ENCODE assay signal across 8 cellular contexts in genomic region chr11:842370-843002, GRCh38. TPM values are rescaled to one million over a fixed set of nuclear protein-coding genes. Genes with fewer than 3 reads are reported as not detected.
DNase-seq lines count a peak whose midpoint lies in the region; ATAC-seq and TF ChIP-seq lines count a peak whose summit lies in the region.

TSS of gene POLR2L (minus strand) at chr11:842529. CDS start at chr11:842508, 21 bp downstream.
TSS of gene TSPAN4 (plus strand) at chr11:842852. CDS start at chr11:850305, 7,453 bp downstream.

- H3K9ac ChIP-seq in KMS-11 = peak within 1 kb of the TSS; percentile 94
- peak within 1 kb of the TSS; percentile 100 for H3K9ac ChIP-seq in neural progenitor cell
- H3K9ac ChIP-seq in stomach smooth muscle (ENCODE audit: low read length in 2 of 2) = peak within 1 kb of the TSS; percentile 78 to 84

- H3K9me2 ChIP-seq in DOHH2 (replicated peaks; ENCODE audit: control insufficient read depth, low read length) = no peaks in the 10 kb centered on the region

- H3K4me1 Mint-ChIP-seq in neural progenitor cell = peaks cover 33% of the 10 kb centered on the region

- peak within 1 kb of the TSS; percentile 79 for H3K27ac Mint-ChIP-seq in neural progenitor cell

- H3K9me3 Mint-ChIP-seq in neural progenitor cell = no peaks in the 10 kb centered on the region

- H3K79me2 ChIP-seq in DOHH2 (ENCODE audit: control insufficient read depth, low read length) = peaks cover 25% of the 10 kb centered on the region
- peaks cover 17% of the 10 kb centered on the region for H3K79me2 ChIP-seq in KMS-11 (ENCODE audit: insufficient read depth, low read depth)
- H3K79me2 ChIP-seq in neural progenitor cell (ENCODE audit: low read depth) = peaks cover 23% of the 10 kb centered on the region

- TF ChIP-seq CTCF in DOHH2 (IDR thresholded peaks at IDR 0.05; ENCODE audit: low read depth, low read length, poor library complexity, severe bottlenecking) (no peak), KMS-11 (conservative IDR thresholded peaks at IDR 0.05; ENCODE audit: low read depth, low read length) (no peak), foreskin keratinocyte (conservative IDR thresholded peaks at IDR 0.05) (peak; percentile 3), neural progenitor cell (IDR thresholded peaks at IDR 0.05) (no peak)

- H3K27me3 Mint-ChIP-seq in neural progenitor cell (ENCODE audit: insufficient read depth, low read depth) = peaks cover 11% of the 10 kb centered on the region

- H2AFZ ChIP-seq in KMS-11 (ENCODE audit: low read depth) (peak within 1 kb of the TSS; percentile 71), neural progenitor cell (replicated peaks) (peak within 1 kb of the TSS; percentile 94)

- ATAC-seq in GM21717 (IDR thresholded peaks at IDR 0.05; ENCODE audit: unreplicated experiment) (peak; percentile 40), foreskin keratinocyte (peak; percentile 29)

- H3F3A ChIP-seq in DOHH2 (ENCODE audit: control insufficient read depth, insufficient read depth) (no peaks in the 10 kb centered on the region), neural progenitor cell (ENCODE audit: low read depth) (peaks cover 45% of the 10 kb centered on the region)

- no peaks in the 10 kb centered on the region for H3K9me3 ChIP-seq in DOHH2 (ENCODE audit: control insufficient read depth, insufficient read depth, low read length)
- H3K9me3 ChIP-seq in SJSA1 (replicated peaks) = no peaks in the 10 kb centered on the region
- H3K9me3 ChIP-seq in neural progenitor cell (ENCODE audit: low read depth) = no peaks in the 10 kb centered on the region
- H3K9me3 ChIP-seq in stomach smooth muscle (ENCODE audit: control insufficient read depth in 2 of 2, low read length in 2 of 2) = no peaks in the 10 kb centered on the region

- H3K4me3 Mint-ChIP-seq in neural progenitor cell = peak within 1 kb of the TSS; percentile 90

- peaks cover 14% of the 10 kb centered on the region for H3K27me3 ChIP-seq in DOHH2 (ENCODE audit: control insufficient read depth, low read length)
- H3K27me3 ChIP-seq in KMS-11 (ENCODE audit: insufficient read depth, low read depth) = peaks cover 6% of the 10 kb centered on the region; the same call in 1 of the 2 replicates
- no peaks in the 10 kb centered on the region for H3K27me3 ChIP-seq in SJSA1 (replicated peaks)
- H3K27me3 ChIP-seq in foreskin keratinocyte = no peaks in the 10 kb centered on the region
- peaks cover 9% of the 10 kb centered on the region for H3K27me3 ChIP-seq in neural progenitor cell
- no peaks in the 10 kb centered on the region for H3K27me3 ChIP-seq in stomach smooth muscle (ENCODE audit: control insufficient read depth in 1 of 2, insufficient read depth in 2 of 2, low read length in 2 of 2)

- H3K27ac ChIP-seq in DOHH2 (ENCODE audit: low read depth, low read length) (peak within 1 kb of the TSS; percentile 61), KMS-11 (peak within 1 kb of the TSS; percentile 82), SJSA1 (peak within 1 kb of the TSS; percentile 100), foreskin keratinocyte (peak within 1 kb of the TSS; percentile 99), neural progenitor cell (peak within 1 kb of the TSS; percentile 99), stomach smooth muscle (ENCODE audit: low read length) (peak within 1 kb of the TSS; percentile 89)

- H4K20me1 ChIP-seq in DOHH2 (ENCODE audit: control insufficient read depth, insufficient read depth, low read depth, low read length) (peaks cover 14% of the 10 kb centered on the region), KMS-11 (ENCODE audit: insufficient read depth) (0 out of 2 replicates have a peak, but pooled peaks cover 6% of the 10 kb centered on the region), neural progenitor cell (ENCODE audit: low read depth) (peaks cover 41% of the 10 kb centered on the region)

- peak within 1 kb of the TSS; percentile 92 for H3K4me3 ChIP-seq in DOHH2 (ENCODE audit: low read length)
- no peak within 1 kb of the TSS for H3K4me3 ChIP-seq in KMS-11 (IDR thresholded peaks at IDR 0.05; ENCODE audit: insufficient read depth, low read depth, low read length)
- peak within 1 kb of the TSS; percentile 95 for H3K4me3 ChIP-seq in SJSA1
- H3K4me3 ChIP-seq in neural progenitor cell = peak within 1 kb of the TSS; percentile 96
- H3K4me3 ChIP-seq in stomach smooth muscle (ENCODE audit: low read length in 2 of 2) = peak within 1 kb of the TSS; percentile 91 to 92

- H3K36me3 ChIP-seq in DOHH2 (ENCODE audit: control insufficient read depth, low read length) (peaks cover 41% of the 10 kb centered on the region), KMS-11 (ENCODE audit: insufficient read depth) (no peaks in the 10 kb centered on the region), SJSA1 (peaks cover 48% of the 10 kb centered on the region), neural progenitor cell (no peaks in the 10 kb centered on the region), stomach smooth muscle (ENCODE audit: control insufficient read depth in 2 of 2, insufficient read depth in 2 of 2, low read length in 2 of 2) (peaks cover 13 to 24% of the 10 kb centered on the region in 2 donors)

- peaks cover 3% of the 10 kb centered on the region for H3K36me3 Mint-ChIP-seq in neural progenitor cell

- H3K4me1 ChIP-seq in DOHH2 (ENCODE audit: control insufficient read depth, low read length) = peaks cover 27% of the 10 kb centered on the region
- peaks cover 25% of the 10 kb centered on the region for H3K4me1 ChIP-seq in KMS-11 (ENCODE audit: low read depth, poor library complexity, severe bottlenecking)
- H3K4me1 ChIP-seq in SJSA1 (replicated peaks) = peaks cover 38% of the 10 kb centered on the region
- peaks cover 12% of the 10 kb centered on the region for H3K4me1 ChIP-seq in foreskin keratinocyte
- H3K4me1 ChIP-seq in neural progenitor cell = peaks cover 30% of the 10 kb centered on the region
- H3K4me1 ChIP-seq in stomach smooth muscle (ENCODE audit: control insufficient read depth, insufficient read depth, low read length) = peaks cover 63% of the 10 kb centered on the region

- DNase-seq in SJSA1 (ENCODE audit: low read depth in 1 of 2, low spot score in 2 of 2) = peak; percentile 80 to 82
- DNase-seq in activated gamma-delta T cell treated with anti-CD3 and anti-CD28 coated beads, Interleukin-2, amount 50 U/mL, for 16 hours (ENCODE audit: low read depth) = peak; percentile 85
- DNase-seq in foreskin keratinocyte = peak in 1 of 2 donors; percentile 76
- DNase-seq in neural progenitor cell (ENCODE audit: low spot score) = peak; percentile 97

- H3K4me2 ChIP-seq in DOHH2 (ENCODE audit: low read length) (peak within 1 kb of the TSS; percentile 90), KMS-11 (peak within 1 kb of the TSS; percentile 93), neural progenitor cell (peak within 1 kb of the TSS; percentile 97)

RNA-seq across cellular contexts. Expression of gene POLR2L, which starts in this region (rescaled TPM):
- 75.8 and 144 TPM in 2 replicates for total RNA-seq in SJSA1 (2014; rRNA removed; shearing (Covaris generic))
- total RNA-seq in foreskin keratinocyte (160 and 213 TPM in 2 replicates), neural progenitor cell (ENCODE audit: low replicate concordance) (12.9 and 27.5 TPM in 2 replicates)
- 460 and 473 TPM in 2 replicates for polyA plus RNA-seq in foreskin keratinocyte

RNA-seq across cellular contexts. Expression of gene TSPAN4, which starts in this region (rescaled TPM):
- 62.5 and 118 TPM in 2 replicates for total RNA-seq in SJSA1 (2014; rRNA removed; shearing (Covaris generic))
- total RNA-seq in foreskin keratinocyte (77.6 and 85.3 TPM in 2 replicates), neural progenitor cell (ENCODE audit: low replicate concordance) (19.6 and 58.2 TPM in 2 replicates)
- polyA plus RNA-seq in foreskin keratinocyte = 119 and 135 TPM in 2 replicates
